Comparison of ENCODE assay signal across 14 cellular contexts in the genomic region with DNA sequence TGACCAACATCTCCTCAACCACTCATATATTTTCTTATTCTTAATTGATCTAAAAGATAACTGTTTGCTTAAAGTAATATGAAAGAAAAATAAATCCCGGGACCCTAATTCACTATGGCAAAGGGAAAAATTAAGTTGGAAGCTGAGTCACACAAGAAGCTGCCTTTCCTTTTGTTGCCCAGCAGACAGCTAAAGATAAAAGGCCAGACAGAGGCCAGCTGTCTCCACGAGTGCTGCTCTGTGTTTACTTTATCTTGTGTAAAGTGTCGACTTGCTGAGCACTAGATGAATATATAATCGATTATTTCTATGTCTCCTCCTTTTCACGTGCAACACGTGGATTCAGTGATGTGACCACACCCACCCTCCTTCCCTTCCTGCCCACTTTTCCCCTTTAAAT. TPM values are rescaled to one million over a fixed set of nuclear protein-coding genes. Genes with fewer than 3 reads are reported as not detected.
DNase-seq lines count a peak whose midpoint lies in the region; ATAC-seq and TF ChIP-seq lines count a peak whose summit lies in the region.
"Had no signal": no experiment of that assay in that cellular context is flagged by ENCODE, and none has a peak within 500 bp of the region (broad histone marks: within the 10 kb centered on the region; RNA-seq: fewer than 3 reads in every experiment).

No MANE protein-coding gene starts in this region.

- no peak for TF ChIP-seq CTCF in VCaP (conservative IDR thresholded peaks at IDR 0.05)

- no peak for ATAC-seq in esophagus mucosa
- ATAC-seq: natural killer cell treated with Interleukin-12 subunit alpha and Interleukin-12 subunit beta and Interleukin-15 and Interleukin-18, amount 100 ng/mL, for 72 hours had no signal

- H3K27ac ChIP-seq in VCaP: peak overlapping the region; percentile 31; the same call in 1 of the 2 replicates
- H3K27ac ChIP-seq: breast epithelium had no signal

- DNase-seq in DMS53 treated with DMSO at 0.1 percent for 48 hours (lab: John Stamatoyannopoulos, UW; ENCODE audit: unreplicated experiment) (peak; percentile 56), NCI-H2081 treated with DMSO at 0.1 percent for 48 hours (lab: John Stamatoyannopoulos, UW) (peak; percentile 20), left kidney (ENCODE audit: low read depth, low spot score) (peak; percentile 38), GF-D8 (lab: John Stamatoyannopoulos, UW) (no peak), foreskin melanocyte (no peak)
- no peak for DNase-seq in activated CD8-positive, alpha-beta memory T cell treated with anti-CD3 and anti-CD28 coated beads, Interleukin-2, amount 50 U/mL, for 48 hours
- DNase-seq: activated CD4-positive, alpha-beta T cell treated with anti-CD3 and anti-CD28 coated beads, Interleukin-2, amount 10 ng/mL, durations not matched to agents 24 days and 14 days; activated naive CD4-positive, alpha-beta T cell treated with anti-CD3 and anti-CD28 coated beads, Interleukin-2, amount 50 U/mL, for 16 hours; KBM-7; NCI-H1694 treated with DMSO at 0.1 percent for 48 hours had no signal

RNA-seq across cellular contexts. Expression of a gene that starts 52.8 kb away (rescaled TPM):
- 2.6 TPM for total RNA-seq in esophagus mucosa

Comparison
In these comparisons a context has a peak if more than half of its experiments do, and no peak if none do; other contexts are left out.
1. DNase-seq: peak in DMS53 treated with DMSO at 0.1 percent for 48 hours (single experiment), NCI-H2081 treated with DMSO at 0.1 percent for 48 hours (single experiment) and left kidney (single experiment); none in activated CD8-positive, alpha-beta memory T cell treated with anti-CD3 and anti-CD28 coated beads, Interleukin-2, amount 50 U/mL, for 48 hours (single experiment), GF-D8 (single experiment) and foreskin melanocyte (single experiment).